Comparison of ENCODE assay signal across 20 cellular contexts in genomic region chr16:50438041-50438437, GRCh38.
DNase-seq lines count a peak whose midpoint lies in the region; ATAC-seq and TF ChIP-seq lines count a peak whose summit lies in the region.
"Had no signal": no experiment of that assay in that cellular context is flagged by ENCODE, and none has a peak within 500 bp of the region (broad histone marks: within the 10 kb centered on the region; RNA-seq: fewer than 3 reads in every experiment).

No MANE protein-coding gene starts in this region.

- peaks cover 17% of the 10 kb centered on the region for H3K9me3 Mint-ChIP-seq in activated CD8-positive, alpha-beta T cell treated with anti-CD3 and anti-CD28 coated beads, Interleukin-2, amount 10 ng/mL, durations not matched to agents 7 days and 5 days (ENCODE audit: insufficient read depth)
- H3K9me3 Mint-ChIP-seq in activated CD8-positive, alpha-beta T cell treated with anti-CD3 and anti-CD28 coated beads for 36 hours, result peaks cover 22% of the 10 kb centered on the region

- no peaks in the 10 kb centered on the region for H3K27me3 ChIP-seq in thymus (ENCODE audit: control insufficient read depth, insufficient read depth)

- no peak overlapping the region for H3K4me3 ChIP-seq in thymus (ENCODE audit: low read length)

- peaks cover 3% of the 10 kb centered on the region for H3K27me3 Mint-ChIP-seq in activated CD8-positive, alpha-beta T cell treated with anti-CD3 and anti-CD28 coated beads, Interleukin-2, amount 10 ng/mL, durations not matched to agents 7 days and 5 days (ENCODE audit: low read depth)
- H3K27me3 Mint-ChIP-seq in activated CD8-positive, alpha-beta T cell treated with anti-CD3 and anti-CD28 coated beads for 36 hours, result no peaks in the 10 kb centered on the region

- H3K4me1 Mint-ChIP-seq in activated CD8-positive, alpha-beta T cell treated with anti-CD3 and anti-CD28 coated beads, Interleukin-2, amount 10 ng/mL, durations not matched to agents 7 days and 5 days (ENCODE audit: low read depth), result no peaks in the 10 kb centered on the region
- no peaks in the 10 kb centered on the region for H3K4me1 Mint-ChIP-seq in activated CD8-positive, alpha-beta T cell treated with anti-CD3 and anti-CD28 coated beads for 36 hours (ENCODE audit: low read depth)
- H3K4me1 Mint-ChIP-seq: B cell; CD4-positive, CD25-positive, alpha-beta regulatory T cell had no signal

- H3K36me3 Mint-ChIP-seq in activated CD8-positive, alpha-beta T cell treated with anti-CD3 and anti-CD28 coated beads, Interleukin-2, amount 10 ng/mL, durations not matched to agents 7 days and 5 days (ENCODE audit: low read depth), result no peaks in the 10 kb centered on the region
- no peaks in the 10 kb centered on the region for H3K36me3 Mint-ChIP-seq in activated CD8-positive, alpha-beta T cell treated with anti-CD3 and anti-CD28 coated beads for 36 hours (ENCODE audit: low read depth)
- H3K36me3 Mint-ChIP-seq: CD4-positive, CD25-positive, alpha-beta regulatory T cell had no signal

- no peaks in the 10 kb centered on the region for H3K4me1 ChIP-seq in thymus (ENCODE audit: control insufficient read depth, insufficient read depth, low read length)
- H3K4me1 ChIP-seq: Caco-2 had no signal

- intact Hi-C loops in activated CD8-positive, alpha-beta T cell treated with anti-CD3 and anti-CD28 coated beads for 36 hours (cut with micrococcal nuclease), result no loop called here

- H3K27ac ChIP-seq in thymus (ENCODE audit: low read depth), result peak overlapping the region; percentile 68

- TF ChIP-seq CTCF in activated CD8-positive, alpha-beta T cell treated with anti-CD3 and anti-CD28 coated beads for 36 hours (IDR thresholded peaks at IDR 0.05), result no peak

- POLR2A ChIA-PET in activated CD8-positive, alpha-beta T cell treated with anti-CD3 and anti-CD28 coated beads, Interleukin-2, amount 10 ng/mL, durations not matched to agents 7 days and 5 days (lab: Charles Lee), result no interaction called here
- POLR2A ChIA-PET in activated CD8-positive, alpha-beta T cell treated with anti-CD3 and anti-CD28 coated beads for 36 hours (lab: Charles Lee), result no interaction called here

- no peak for ATAC-seq in activated CD8-positive, alpha-beta T cell treated with anti-CD3 and anti-CD28 coated beads, Interleukin-2, amount 10 ng/mL, durations not matched to agents 7 days and 5 days
- no peak for ATAC-seq in activated CD8-positive, alpha-beta T cell treated with anti-CD3 and anti-CD28 coated beads for 36 hours
- ATAC-seq: Right ventricle myocardium inferior had no signal

- CTCF ChIA-PET in activated CD8-positive, alpha-beta T cell treated with anti-CD3 and anti-CD28 coated beads, Interleukin-2, amount 10 ng/mL, durations not matched to agents 7 days and 5 days (lab: Charles Lee), result no interaction called here
- CTCF ChIA-PET in activated CD8-positive, alpha-beta T cell treated with anti-CD3 and anti-CD28 coated beads for 36 hours (lab: Charles Lee), result no interaction called here

- no peaks in the 10 kb centered on the region for H3K36me3 ChIP-seq in thymus (ENCODE audit: control insufficient read depth, insufficient read depth)

- peaks cover 9% of the 10 kb centered on the region for H3K9me3 ChIP-seq in thymus (ENCODE audit: control insufficient read depth)

- no peak overlapping the region for H3K27ac Mint-ChIP-seq in activated CD8-positive, alpha-beta T cell treated with anti-CD3 and anti-CD28 coated beads, Interleukin-2, amount 10 ng/mL, durations not matched to agents 7 days and 5 days
- H3K27ac Mint-ChIP-seq in activated CD8-positive, alpha-beta T cell treated with anti-CD3 and anti-CD28 coated beads for 36 hours, result no peak overlapping the region
- H3K27ac Mint-ChIP-seq: B cell; CD4-positive, CD25-positive, alpha-beta regulatory T cell had no signal

- WGBS in thymus, result 87% methylated on average over 8 of the region's 8 CpGs

- peak; percentile 7 for DNase-seq in activated CD8-positive, alpha-beta T cell treated with anti-CD3 and anti-CD28 coated beads, Interleukin-2, amount 10 ng/mL, durations not matched to agents 7 days and 5 days
- DNase-seq in activated CD8-positive, alpha-beta T cell treated with anti-CD3 and anti-CD28 coated beads for 36 hours, result no peak
- DNase-seq in M059J (ENCODE audit: low read depth), result peak; percentile 46
- peak; percentile 23 for DNase-seq in kidney tubule cell (ENCODE audit: low spot score)
- DNase-seq in stimulated activated naive CD4-positive, alpha-beta T cell treated with Interleukin-2 at 50 U/mL for 16 hours (lab: John Stamatoyannopoulos, UW), result no peak
- no peak for DNase-seq in NOMO-1 treated with dmso at 0.1 percent for 144 hours (lab: John Stamatoyannopoulos, UW; ENCODE audit: unreplicated experiment)
- DNase-seq in stimulated activated CD4-positive, alpha-beta T cell treated with anti-CD3 and anti-CD28 coated beads, Interleukin-12 subunit alpha, Interleukin-12 subunit beta, amount 100 ng/mL, for 4 hours, result no peak
- DNase-seq: 8988T; Caco-2; CD4-positive, CD25-positive, alpha-beta regulatory T cell; EL; NCI-H1105; NCI-H2081; NCI-H2171 treated with DMSO at 0.1 percent for 48 hours; NCI-H446 treated with DMSO at 0.1 percent for 48 hours; NCI-H69; NK-92 treated with Interleukin-12 subunit alpha and Interleukin-12 subunit beta, amount 100 ng/mL, for 24 hours had no signal

- no peak overlapping the region for H3K4me3 Mint-ChIP-seq in activated CD8-positive, alpha-beta T cell treated with anti-CD3 and anti-CD28 coated beads, Interleukin-2, amount 10 ng/mL, durations not matched to agents 7 days and 5 days
- H3K4me3 Mint-ChIP-seq in activated CD8-positive, alpha-beta T cell treated with anti-CD3 and anti-CD28 coated beads for 36 hours, result no peak overlapping the region
- H3K4me3 Mint-ChIP-seq: B cell; CD4-positive, CD25-positive, alpha-beta regulatory T cell had no signal

Comparison
In these comparisons a context has a peak if more than half of its experiments do, and no peak if none do; other contexts are left out.
1. DNase-seq: peak in activated CD8-positive, alpha-beta T cell treated with anti-CD3 and anti-CD28 coated beads, Interleukin-2, amount 10 ng/mL, durations not matched to agents 7 days and 5 days (single experiment), M059J (single experiment) and kidney tubule cell (single experiment); none in activated CD8-positive, alpha-beta T cell treated with anti-CD3 and anti-CD28 coated beads for 36 hours (single experiment), stimulated activated naive CD4-positive, alpha-beta T cell treated with Interleukin-2 at 50 U/mL for 16 hours (single experiment), NOMO-1 treated with dmso at 0.1 percent for 144 hours (single experiment) and stimulated activated CD4-positive, alpha-beta T cell treated with anti-CD3 and anti-CD28 coated beads, Interleukin-12 subunit alpha, Interleukin-12 subunit beta, amount 100 ng/mL, for 4 hours (single experiment).